In the genomic region with DNA sequence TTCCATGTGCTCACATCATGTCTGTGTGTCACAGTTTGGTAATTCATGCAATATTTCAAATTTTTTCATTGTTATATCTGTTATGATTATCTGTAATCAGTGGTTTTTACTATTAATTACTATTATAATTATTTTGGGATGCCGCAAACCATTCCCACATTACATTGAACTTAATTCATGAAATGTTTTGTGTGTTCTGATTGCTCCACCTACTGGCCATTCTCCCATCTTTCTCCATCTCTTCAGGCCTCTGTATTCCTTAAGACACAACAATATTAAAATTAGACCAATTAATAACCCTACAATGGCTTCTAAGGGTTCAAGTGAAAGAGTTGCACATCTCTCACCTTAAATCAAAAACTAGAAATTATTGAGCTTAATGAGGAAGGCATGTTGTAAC, we compare ENCODE assay signal across 9 cellular contexts.
DNase-seq lines count a peak whose midpoint lies in the region; ATAC-seq and TF ChIP-seq lines count a peak whose summit lies in the region.
"Had no signal": no experiment of that assay in that cellular context is flagged by ENCODE, and none has a peak within 500 bp of the region (broad histone marks: within the 10 kb centered on the region; RNA-seq: fewer than 3 reads in every experiment).

No MANE protein-coding gene starts in this region.

- H3K27me3 ChIP-seq in heart left ventricle, result no peaks in the 10 kb centered on the region
- H3K27me3 ChIP-seq in ovary, result no peaks in the 10 kb centered on the region

- H3K4me1 ChIP-seq in heart left ventricle (no peaks in the 10 kb centered on the region), ovary (ENCODE audit: insufficient read depth) (no peaks in the 10 kb centered on the region)

- H3K36me3 ChIP-seq in heart left ventricle (no peaks in the 10 kb centered on the region), ovary (no peaks in the 10 kb centered on the region)

- H3K27ac Mint-ChIP-seq in glutamatergic neuron (ENCODE audit: unreplicated experiment) (no peak overlapping the region), type B pancreatic cell (no peak overlapping the region)
- H3K27ac Mint-ChIP-seq: activated naive CD4-positive, alpha-beta T cell treated with anti-CD3 and anti-CD28 coated beads for 36 hours had no signal

- no peaks in the 10 kb centered on the region for H3K4me1 Mint-ChIP-seq in glutamatergic neuron (ENCODE audit: low read depth, unreplicated experiment)
- no peaks in the 10 kb centered on the region for H3K4me1 Mint-ChIP-seq in type B pancreatic cell (ENCODE audit: unreplicated experiment)

- no peaks in the 10 kb centered on the region for H3K9me3 Mint-ChIP-seq in glutamatergic neuron (ENCODE audit: unreplicated experiment)
- no peaks in the 10 kb centered on the region for H3K9me3 Mint-ChIP-seq in type B pancreatic cell

- H3K4me3 Mint-ChIP-seq in glutamatergic neuron (ENCODE audit: unreplicated experiment) (no peak overlapping the region), type B pancreatic cell (no peak overlapping the region)
- H3K4me3 Mint-ChIP-seq: activated naive CD4-positive, alpha-beta T cell treated with anti-CD3 and anti-CD28 coated beads for 36 hours had no signal

- 53 to 68% (median 59%) methylated on average over 1 of the region's 1 CpG for WGBS in heart left ventricle, 4 donors
- 35 to 60% (median 51%) methylated on average over 1 of the region's 1 CpG for WGBS in ovary, 3 donors

- H3K36me3 Mint-ChIP-seq in glutamatergic neuron (ENCODE audit: unreplicated experiment) (no peaks in the 10 kb centered on the region), type B pancreatic cell (no peaks in the 10 kb centered on the region)

- peak in 7 of 12 donors; percentile 13 to 38 (median 32) for TF ChIP-seq CTCF in heart left ventricle (IDR thresholded peaks at IDR 0.05)
- TF ChIP-seq CTCF in glutamatergic neuron (IDR thresholded peaks at IDR 0.05; ENCODE audit: partially characterized antibody, unreplicated experiment), result peak; percentile 62
- peak; percentile 77 for TF ChIP-seq CTCF in type B pancreatic cell (conservative IDR thresholded peaks at IDR 0.05)
- TF ChIP-seq CTCF in ovary (IDR thresholded peaks at IDR 0.05), result no peak

- DNase-seq in heart left ventricle (no peak), Right ventricle myocardium inferior (ENCODE audit: missing footprints) (no peak), SK-MEL-5 (ENCODE audit: low read depth, low spot score) (peak; percentile 46), glutamatergic neuron (no peak), type B pancreatic cell (ENCODE audit: extremely low spot score, unreplicated experiment) (no peak), NCI-H2029 (lab: John Stamatoyannopoulos, UW) (no peak), ovary (no peak)
- DNase-seq: activated naive CD4-positive, alpha-beta T cell treated with anti-CD3 and anti-CD28 coated beads for 36 hours had no signal

- no peak overlapping the region for H3K4me3 ChIP-seq in heart left ventricle
- H3K4me3 ChIP-seq in ovary, result no peak overlapping the region

- ATAC-seq in heart left ventricle (no peak), Right ventricle myocardium inferior (no peak), GM18511 (IDR thresholded peaks at IDR 0.05; ENCODE audit: unreplicated experiment) (no peak)

- TF ChIP-seq EP300 in ovary (IDR thresholded peaks at IDR 0.05), result no peak

- H3K27ac ChIP-seq in heart left ventricle, result no peak overlapping the region
- H3K27ac ChIP-seq in ovary, result no peak overlapping the region

- no peaks in the 10 kb centered on the region for H3K27me3 Mint-ChIP-seq in glutamatergic neuron (ENCODE audit: unreplicated experiment)
- no peaks in the 10 kb centered on the region for H3K27me3 Mint-ChIP-seq in type B pancreatic cell

- H3K9me3 ChIP-seq in heart left ventricle (peaks cover 0 to 7% (median 0%) of the 10 kb centered on the region in 12 donors), ovary (no peaks in the 10 kb centered on the region)

- no peak for TF ChIP-seq POLR2A in heart left ventricle (IDR thresholded peaks at IDR 0.05)
- TF ChIP-seq POLR2A in ovary (IDR thresholded peaks at IDR 0.05), result no peak

- intact Hi-C loops in heart left ventricle (cut with DNase I), result no loop called here
- intact Hi-C loops in Right ventricle myocardium inferior (cut with DNase I), result no loop called here
- intact Hi-C loops in ovary (cut with DNase I), result no loop called here

- in situ Hi-C loops in SK-MEL-5 (cut with HindIII; ENCODE audit: low pct_unique_long_range_greater_than_20kb, low sequenced_read_pairs), result no loop called here

Comparison
In these comparisons a context has a peak if more than half of its experiments do, and no peak if none do; other contexts are left out.
1. CTCF ChIP-seq: peak in heart left ventricle (7 of 12), glutamatergic neuron (single experiment) and type B pancreatic cell (single experiment); none in ovary (0 of 3).